1 cellular context compared by ENCODE assay signal in genomic region chr16:1726661-1727502, GRCh38.
TF ChIP-seq lines count a peak whose summit lies in the region.

No MANE protein-coding gene starts in this region.

TF ChIP-seq in H1, 55 proteins besides CTCF, POLR2A, EP300 and RAD21:
- TF ChIP-seq E2F6 (IDR thresholded peaks at IDR 0.05), result no peak
- no peak for TF ChIP-seq POLR2AphosphoS5 (IDR thresholded peaks at IDR 0.05; ENCODE audit: low read depth, low read length)
- no peak for TF ChIP-seq RBBP5 (IDR thresholded peaks at IDR 0.05; ENCODE audit: borderline replicate concordance, low read depth, low read length)
- TF ChIP-seq MAX (IDR thresholded peaks at IDR 0.05), result no peak
